ENCODE assay signal across 16 cellular contexts in genomic region chr6:82145926-82146452, GRCh38.
DNase-seq lines count a peak whose midpoint lies in the region; ATAC-seq and TF ChIP-seq lines count a peak whose summit lies in the region.
"Had no signal": no experiment of that assay in that cellular context is flagged by ENCODE, and none has a peak within 500 bp of the region (broad histone marks: within the 10 kb centered on the region; RNA-seq: fewer than 3 reads in every experiment).

No MANE protein-coding gene starts in this region.

- no peaks in the 10 kb centered on the region for H3K36me3 ChIP-seq in heart right ventricle
- no peaks in the 10 kb centered on the region for H3K36me3 ChIP-seq in smooth muscle cell (ENCODE audit: low read depth)
- H3K36me3 ChIP-seq in stomach: no peaks in the 10 kb centered on the region

- TF ChIP-seq CTCF in heart right ventricle (IDR thresholded peaks at IDR 0.05): no peak
- no peak for TF ChIP-seq CTCF in astrocyte of the spinal cord (IDR thresholded peaks at IDR 0.05; ENCODE audit: low read depth, low read length)
- no peak for TF ChIP-seq CTCF in smooth muscle cell (IDR thresholded peaks at IDR 0.05; ENCODE audit: borderline replicate concordance, insufficient read depth, poor library complexity, severe bottlenecking)
- no peak for TF ChIP-seq CTCF in stomach (IDR thresholded peaks at IDR 0.05)

- CTCF ChIA-PET in HEK293T (lab: Yijun Ruan, JAX): no interaction called here

- H3K27me3 ChIP-seq in heart right ventricle (no peaks in the 10 kb centered on the region), smooth muscle cell (ENCODE audit: low read depth) (no peaks in the 10 kb centered on the region), stomach (no peaks in the 10 kb centered on the region)

- H2AFZ ChIP-seq in smooth muscle cell (ENCODE audit: low read depth): no peak overlapping the region

- intact Hi-C loops in heart right ventricle (cut with DNase I): loop anchor here in 2 of 10 donors (10.0 kb wide), 2 partner anchors 241 to 1791 kb away; no protein-coding TSS in a partner anchor
- intact Hi-C loops in Right ventricle myocardium inferior (cut with DNase I): loop anchor here (2.0 to 10.0 kb wide), 2 partner anchors 21 to 241 kb away; no protein-coding TSS in a partner anchor
- intact Hi-C loops in stomach (cut with DNase I; ENCODE audit: low total_unique reads): no loop called here

- H3K4me1 ChIP-seq in heart right ventricle (peaks cover 0 to 31% (median 25%) of the 10 kb centered on the region in 9 donors), smooth muscle cell (ENCODE audit: low read depth) (peaks cover 14% of the 10 kb centered on the region), stomach (peaks cover 0 to 19% (median 10%) of the 10 kb centered on the region in 4 donors)

- peak overlapping the region in 6 of 10 donors; percentile 80 to 90 (median 88) for H3K27ac ChIP-seq in heart right ventricle
- peak overlapping the region; percentile 97 for H3K27ac ChIP-seq in smooth muscle cell (ENCODE audit: low read depth)
- no peak overlapping the region for H3K27ac ChIP-seq in stomach

- H3K9me3 ChIP-seq in heart right ventricle (peaks cover 0 to 12% (median 0%) of the 10 kb centered on the region in 11 donors), smooth muscle cell (replicated peaks; ENCODE audit: low read depth) (no peaks in the 10 kb centered on the region), stomach (no peaks in the 10 kb centered on the region)

- POLR2A ChIA-PET in HEK293T (lab: Yijun Ruan, JAX): no interaction called here

- H3K4me3 ChIP-seq in heart right ventricle: no peak overlapping the region
- H3K4me3 ChIP-seq in astrocyte of the spinal cord (ENCODE audit: low read depth, low read length): no peak overlapping the region
- no peak overlapping the region for H3K4me3 ChIP-seq in smooth muscle cell
- no peak overlapping the region for H3K4me3 ChIP-seq in stomach

- no peak overlapping the region for H3K9ac ChIP-seq in smooth muscle cell (ENCODE audit: low read depth)

- no peak for DNase-seq in heart right ventricle
- no peak for DNase-seq in Right ventricle myocardium inferior (ENCODE audit: missing footprints)
- DNase-seq in HEK293T (ENCODE audit: extremely low spot score): no peak
- peak; percentile 28 for DNase-seq in astrocyte of the spinal cord (ENCODE audit: low read depth, low spot score)
- DNase-seq in smooth muscle cell (lab: John Stamatoyannopoulos, UW; ENCODE audit: unreplicated experiment): no peak
- DNase-seq in DMS153 treated with DMSO at 0.1 percent for 48 hours (lab: John Stamatoyannopoulos, UW; ENCODE audit: unreplicated experiment): no peak
- DNase-seq in stomach: no peak
- DNase-seq in activated CD8-positive, alpha-beta memory T cell treated with anti-CD3 and anti-CD28 coated beads, Interleukin-2, amount 50 U/mL, for 48 hours: no peak
- DNase-seq: ACHN; CD8-positive, alpha-beta T cell; MM.1S; NCI-H1105 treated with DMSO at 0.1 percent for 48 hours; NCI-H187; SHP77 treated with DMSO at 0.1 percent for 48 hours had no signal

- no peaks in the 10 kb centered on the region for H4K20me1 ChIP-seq in smooth muscle cell (ENCODE audit: low read depth)

- ATAC-seq in heart right ventricle (no peak), Right ventricle myocardium inferior (no peak)
- ATAC-seq: CD8-positive, alpha-beta T cell; HCT116; Panc1 had no signal

- no peak overlapping the region for H3K4me2 ChIP-seq in smooth muscle cell

- peaks cover 6% of the 10 kb centered on the region for H3F3A ChIP-seq in smooth muscle cell (ENCODE audit: low read depth)

- no peak for TF ChIP-seq POLR2A in stomach (IDR thresholded peaks at IDR 0.05)

- no peaks in the 10 kb centered on the region for H3K79me2 ChIP-seq in smooth muscle cell (ENCODE audit: low read depth)

- no peak for TF ChIP-seq EP300 in stomach (IDR thresholded peaks at IDR 0.05)

- in situ Hi-C loops in astrocyte of the spinal cord (cut with HindIII; ENCODE audit: low sequenced_read_pairs): no loop called here

TF ChIP-seq in HEK293T, 16 proteins besides CTCF, POLR2A, EP300 and RAD21:
- TF ChIP-seq PKNOX1 (IDR thresholded peaks at IDR 0.05) (0 out of 2 replicates have a peak, but pooled peaks have one; percentile 16), HDGF (IDR thresholded peaks at IDR 0.05; ENCODE audit: borderline replicate concordance) (no peak)

Comparison
In these comparisons a context has a peak if more than half of its experiments do, and no peak if none do; other contexts are left out.
1. H3K27ac ChIP-seq: peak in heart right ventricle (6 of 10) and smooth muscle cell (single experiment); none in stomach (0 of 5).